Comparison of ENCODE assay signal across 27 cellular contexts in the genomic region with DNA sequence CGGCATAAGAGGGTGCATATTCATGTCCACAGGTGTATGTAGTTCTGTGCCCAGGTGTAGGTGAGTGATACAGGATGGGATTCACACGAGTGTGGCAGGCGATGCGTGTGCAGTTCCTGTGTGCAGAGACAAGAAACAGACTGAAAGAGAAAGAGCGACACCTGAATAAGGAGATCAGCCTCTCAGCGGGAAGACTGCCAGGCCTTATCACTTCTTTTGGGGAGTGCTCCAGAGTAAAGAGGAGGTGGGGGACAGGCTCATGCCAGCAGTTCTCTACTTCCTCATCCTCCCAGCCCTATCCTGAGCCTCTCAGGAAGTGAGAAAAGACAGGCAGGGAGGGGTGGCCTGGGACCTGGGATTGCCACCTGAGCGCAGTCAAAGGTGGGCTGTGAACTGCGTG. TPM values are rescaled to one million over a fixed set of nuclear protein-coding genes. Genes with fewer than 3 reads are reported as not detected.
DNase-seq lines count a peak whose midpoint lies in the region; ATAC-seq, FAIRE-seq and TF ChIP-seq lines count a peak whose summit lies in the region.
"Had no signal": no experiment of that assay in that cellular context is flagged by ENCODE, and none has a peak within 500 bp of the region (broad histone marks: within the 10 kb centered on the region; RNA-seq: fewer than 3 reads in every experiment).

No MANE protein-coding gene starts in this region.

- H3K9me3 ChIP-seq in heart right ventricle = no peaks in the 10 kb centered on the region
- H3K9me3 ChIP-seq in K562 (replicated peaks; ENCODE audit: control insufficient read depth, insufficient read depth, low read depth, low read length) = no peaks in the 10 kb centered on the region
- no peaks in the 10 kb centered on the region for H3K9me3 ChIP-seq in lower lobe of right lung
- no peaks in the 10 kb centered on the region for H3K9me3 ChIP-seq in small intestine (ENCODE audit: control insufficient read depth, low read depth)
- no peaks in the 10 kb centered on the region for H3K9me3 ChIP-seq in SJCRH30 (replicated peaks)

- H3K4me3 ChIP-seq in heart right ventricle = no peak overlapping the region
- H3K4me3 ChIP-seq in K562 = no peak overlapping the region
- H3K4me3 ChIP-seq in lower lobe of right lung = no peak overlapping the region
- H3K4me3 ChIP-seq in small intestine (ENCODE audit: low read depth in 1 of 2, low read length in 2 of 2) = no peak overlapping the region
- H3K4me3 ChIP-seq in SJCRH30 = no peak overlapping the region

- FAIRE-seq in K562 (lab: Jason Lieb, UNC) (peak; percentile 67), small intestine (lab: Jason Lieb, UNC) (no peak)
- FAIRE-seq: GM12891 had no signal

- peak overlapping the region in 6 of 10 donors; percentile 36 to 82 (median 72) for H3K27ac ChIP-seq in heart right ventricle
- no peak overlapping the region for H3K27ac ChIP-seq in K562 (ENCODE audit: extremely low read depth, low read depth, low read length)
- peak overlapping the region; percentile 28 for H3K27ac ChIP-seq in lower lobe of right lung
- peak overlapping the region in 1 of 2 donors; percentile 36 for H3K27ac ChIP-seq in small intestine (ENCODE audit: low read depth in 1 of 2, low read length in 1 of 2)
- H3K27ac ChIP-seq in SJCRH30 = no peak overlapping the region
- H3K27ac ChIP-seq: C4-2B had no signal

- H4K20me1 ChIP-seq in K562 (replicated peaks; ENCODE audit: control insufficient read depth, insufficient read depth, low read length) = no peaks in the 10 kb centered on the region

- BruUV-seq in K562 (replicated peaks; lab: Mats Ljungman, UMichigan) = no TSS peak

- TF ChIP-seq CTCF in heart right ventricle (IDR thresholded peaks at IDR 0.05) = no peak
- TF ChIP-seq CTCF in K562 (IDR thresholded peaks at IDR 0.05 in 2 of 3, conservative IDR thresholded peaks at IDR 0.05 in 1 of 3; ENCODE audit: insufficient read depth in 2 of 3, low read depth in 1 of 3, low read length in 3 of 3) = no peak
- TF ChIP-seq CTCF in lower lobe of right lung (IDR thresholded peaks at IDR 0.05) = no peak

- intact Hi-C loops in heart right ventricle (cut with DNase I) (no loop called here), left ventricle myocardium superior (cut with micrococcal nuclease) (no loop called here), K562 (cut with micrococcal nuclease) (no loop called here), lower lobe of right lung (cut with DNase I) (no loop called here)

- no peak for TF ChIP-seq RAD21 in K562 (CRISPR knock-in tag; conservative IDR thresholded peaks at IDR 0.05 in 1 of 2, IDR thresholded peaks at IDR 0.05 in 1 of 2)

- CTCF ChIA-PET in K562 (lab: Yijun Ruan, JAX; ENCODE audit: low intra/inter-chr PET ratio) = no interaction called here

- peak overlapping the region; percentile 12 to 28; a peak in 2 of 4 replicates for H3K9ac ChIP-seq in K562 (ENCODE audit: insufficient read depth in 1 of 2, low read depth in 2 of 2, low read length in 2 of 2)

- H3K4me3 Mint-ChIP-seq in stimulated activated memory B cell treated with anti-CD40 and anti-IgM and Interleukin-4, amounts not matched to agents 10 μg/mL and 1 μg/mL and 100 μg/mL, for 72 hours = no peak overlapping the region
- H3K4me3 Mint-ChIP-seq: CD8-positive, alpha-beta memory T cell; IgD-negative memory B cell had no signal

- H3K9me3 Mint-ChIP-seq in stimulated activated memory B cell treated with anti-CD40 and anti-IgM and Interleukin-4, amounts not matched to agents 10 μg/mL and 1 μg/mL and 100 μg/mL, for 72 hours = no peaks in the 10 kb centered on the region
- H3K9me3 Mint-ChIP-seq: CD8-positive, alpha-beta memory T cell; IgD-negative memory B cell had no signal

- H3K9me1 ChIP-seq in K562 (ENCODE audit: control insufficient read depth, insufficient read depth, low read length) = no peaks in the 10 kb centered on the region

- H3K27me3 ChIP-seq in heart right ventricle (no peaks in the 10 kb centered on the region), K562 (ENCODE audit: control insufficient read depth in 2 of 2, insufficient read depth in 2 of 2, low read length in 2 of 2) (no peaks in the 10 kb centered on the region), lower lobe of right lung (ENCODE audit: low read depth) (no peaks in the 10 kb centered on the region), small intestine (ENCODE audit: control insufficient read depth in 2 of 2, insufficient read depth in 2 of 2, low read length in 2 of 2) (no peaks in the 10 kb centered on the region), SJCRH30 (no peaks in the 10 kb centered on the region)

- peaks cover 2 to 33% (median 19%) of the 10 kb centered on the region in 9 donors for H3K4me1 ChIP-seq in heart right ventricle
- peaks cover 15 to 35% of the 10 kb centered on the region in 2 experiments for H3K4me1 ChIP-seq in K562 (replicated peaks in 1 of 2; ENCODE audit: control insufficient read depth in 2 of 2, insufficient read depth in 2 of 2, low read length in 2 of 2)
- peaks cover 11% of the 10 kb centered on the region for H3K4me1 ChIP-seq in lower lobe of right lung
- H3K4me1 ChIP-seq in small intestine (ENCODE audit: control insufficient read depth in 2 of 2, insufficient read depth in 1 of 2, low read depth in 1 of 2, low read length in 1 of 2) = no peaks in the 10 kb centered on the region
- H3K4me1 ChIP-seq in SJCRH30 = no peaks in the 10 kb centered on the region

- TF ChIP-seq POLR2A in K562 (conservative IDR thresholded peaks at IDR 0.05) = no peak

- no peaks in the 10 kb centered on the region for H3K4me1 Mint-ChIP-seq in stimulated activated memory B cell treated with anti-CD40 and anti-IgM and Interleukin-4, amounts not matched to agents 10 μg/mL and 1 μg/mL and 100 μg/mL, for 72 hours
- H3K4me1 Mint-ChIP-seq: CD8-positive, alpha-beta memory T cell; IgD-negative memory B cell had no signal

- no peaks in the 10 kb centered on the region for H3K36me3 ChIP-seq in heart right ventricle
- H3K36me3 ChIP-seq in K562 (ENCODE audit: control insufficient read depth, insufficient read depth, low read length) = peaks cover 3% of the 10 kb centered on the region; the same call in 1 of the 3 replicates
- no peaks in the 10 kb centered on the region for H3K36me3 ChIP-seq in lower lobe of right lung
- H3K36me3 ChIP-seq in small intestine (ENCODE audit: control insufficient read depth in 2 of 2, insufficient read depth in 2 of 2, low read length in 2 of 2) = no peaks in the 10 kb centered on the region
- peaks cover 5% of the 10 kb centered on the region; the same call in 1 of the 2 replicates for H3K36me3 ChIP-seq in SJCRH30

- no peak for TF ChIP-seq EP300 in K562 (IDR thresholded peaks at IDR 0.05; ENCODE audit: low read length)

- in situ Hi-C loops in K562 (cut with MboI) = no loop called here

- POLR2A ChIA-PET in K562 (lab: Yijun Ruan, JAX) = interaction anchor here (1.0 to 1.7 kb wide), 2 partner anchors 38 to 50 kb away, joined by 3 to 5 read pairs; no protein-coding TSS in a partner anchor

- ATAC-seq in heart right ventricle = no peak
- no peak for ATAC-seq in left ventricle myocardium superior
- ATAC-seq in K562 = peak; percentile 63
- no peak for ATAC-seq in lower lobe of right lung
- no peak for ATAC-seq in stimulated activated memory B cell treated with anti-CD40 and anti-IgM and Interleukin-4, amounts not matched to agents 10 μg/mL and 1 μg/mL and 100 μg/mL, for 72 hours

- no peak overlapping the region for H3K27ac Mint-ChIP-seq in stimulated activated memory B cell treated with anti-CD40 and anti-IgM and Interleukin-4, amounts not matched to agents 10 μg/mL and 1 μg/mL and 100 μg/mL, for 72 hours
- H3K27ac Mint-ChIP-seq: CD8-positive, alpha-beta memory T cell; IgD-negative memory B cell had no signal

- no peaks in the 10 kb centered on the region for H3K79me2 ChIP-seq in K562 (ENCODE audit: control insufficient read depth, insufficient read depth, low read length)

- 82 to 83% methylated on average over 8 of the region's 8 CpGs for WGBS in heart right ventricle, 2 donors
- WGBS in K562 (ENCODE audit: insufficient coverage, low coverage, missing lambda C conversion rate) = 32% methylated on average over 8 of the region's 8 CpGs
- 34 to 66% (median 59%) methylated on average over 8 of the region's 8 CpGs for WGBS in small intestine, 3 donors

- H3K27me3 Mint-ChIP-seq in stimulated activated memory B cell treated with anti-CD40 and anti-IgM and Interleukin-4, amounts not matched to agents 10 μg/mL and 1 μg/mL and 100 μg/mL, for 72 hours = peaks cover 18% of the 10 kb centered on the region

- no peaks in the 10 kb centered on the region for H3K36me3 Mint-ChIP-seq in stimulated activated memory B cell treated with anti-CD40 and anti-IgM and Interleukin-4, amounts not matched to agents 10 μg/mL and 1 μg/mL and 100 μg/mL, for 72 hours
- H3K36me3 Mint-ChIP-seq: CD8-positive, alpha-beta memory T cell had no signal

- peak overlapping the region; percentile 46; the same call in 1 of the 2 replicates for H3K4me2 ChIP-seq in K562 (ENCODE audit: insufficient read depth, low read length)

- DNase-seq in heart right ventricle = no peak
- DNase-seq in left ventricle myocardium superior = no peak
- peak in 2 of 4 experiments; percentile 42 to 49 for DNase-seq in K562 (ENCODE audit: extremely low read depth in 1 of 4, low spot score in 3 of 4)
- no peak for DNase-seq in lower lobe of right lung
- peak; percentile 45 for DNase-seq in small intestine
- DNase-seq in SJCRH30 = no peak
- DNase-seq in H4 (ENCODE audit: low spot score) = no peak
- DNase-seq: AML-193; Calu3; CD8-positive, alpha-beta memory T cell; DMS153; GOT3; Karpas-422; NCI-H1694 treated with DMSO at 0.1 percent for 48 hours; NCI-H2081 treated with DMSO at 0.1 percent for 48 hours; NCI-H2171 treated with DMSO at 0.1 percent for 48 hours; NCI-H446; NCI-H526; SHP77 had no signal

- peak overlapping the region; percentile 78 for H2AFZ ChIP-seq in K562 (ENCODE audit: low read depth, low read length)

RNA-seq across cellular contexts. Expression of a gene that starts 2.8 kb away (rescaled TPM):
- not detected for total RNA-seq in heart right ventricle
- polyA plus RNA-seq in heart right ventricle = not detected
- not detected for total RNA-seq in left ventricle myocardium superior
- total RNA-seq in K562 (2011; cell fraction: chromatin; rRNA removed; ENCODE audit: low replicate concordance) = not detected in 2 replicates
- 0.17 TPM in 1 of 2 replicates, not detected in the other for total RNA-seq in K562 (2011; cell fraction: nucleolus; rRNA removed)
- total RNA-seq in K562 (2011; cell fraction: nucleoplasm; rRNA removed) = not detected in 2 replicates
- total RNA-seq in K562 (2014; rRNA removed) = not detected in 2 replicates
- total RNA-seq in K562 (2014; rRNA removed; fragmentation: Illumina TruSeq; extraction: Trizol) = not detected in 2 replicates
- total RNA-seq in K562 (2015; rRNA removed; fragmentation: Illumina TruSeq; extraction: Trizol) = not detected in 2 replicates
- not detected in 2 replicates for total RNA-seq in K562 (2021)
- not detected in 2 replicates for polyA plus RNA-seq in K562 (2011; rRNA removed)
- polyA plus RNA-seq in K562 (2011; cell fraction: cytosol; rRNA removed) = 0.06 TPM in 1 of 2 replicates, not detected in the other
- not detected in 2 replicates for polyA plus RNA-seq in K562 (2011; cell fraction: nucleus; rRNA removed)
- polyA plus RNA-seq in K562 (2012) = not detected in 2 replicates
- polyA plus RNA-seq in K562 (2014; fragmentation: Illumina TruSeq; extraction: Trizol) = not detected in 2 replicates
- not detected for polyA plus RNA-seq in K562 (2014; fragmentation: Nextera tagmentation; extraction: Ambion mirVana)
- polyA plus RNA-seq in K562 (2014; rRNA removed) = not detected in 2 replicates
- not detected in 2 replicates for polyA minus RNA-seq in K562 (2011; rRNA and poly(A)+ RNA removed)
- not detected in 2 replicates for polyA minus RNA-seq in K562 (2011; cell fraction: cytosol; rRNA and poly(A)+ RNA removed)
- not detected in 2 replicates for polyA minus RNA-seq in K562 (2011; cell fraction: nucleus; rRNA and poly(A)+ RNA removed)
- not detected for total RNA-seq in lower lobe of right lung
- polyA plus RNA-seq in small intestine = not detected
- total RNA-seq in SJCRH30 (2014; rRNA removed; shearing (Covaris generic)) = not detected in 2 replicates
- not detected in 2 replicates for total RNA-seq in H4 (2014; rRNA removed; shearing (Covaris generic))
- total RNA-seq: A172; Calu3; CD8-positive, alpha-beta memory T cell; G401; M059J had no signal
- polyA plus RNA-seq: AG04450; CD8-positive, alpha-beta memory T cell; IgD-negative memory B cell had no signal

RNA-seq across cellular contexts. Expression of a gene that starts 10.1 kb away (rescaled TPM):
- total RNA-seq in heart right ventricle = 100 to 1,000 TPM; 111 to 141 (median 122) TPM
- 100 to 1,000 TPM in 1 of 2 donors, 10 to 100 TPM in 1; 35.6 to 206 TPM for polyA plus RNA-seq in heart right ventricle
- total RNA-seq in left ventricle myocardium superior = 111 TPM
- total RNA-seq in K562 (2011; cell fraction: chromatin; rRNA removed; ENCODE audit: low replicate concordance) = 49.0 and 108 TPM in 2 replicates
- 166 and 172 TPM in 2 replicates for total RNA-seq in K562 (2011; cell fraction: nucleolus; rRNA removed)
- total RNA-seq in K562 (2011; cell fraction: nucleoplasm; rRNA removed) = 110 and 115 TPM in 2 replicates
- total RNA-seq in K562 (2014; rRNA removed) = 279 and 297 TPM in 2 replicates
- 204 and 223 TPM in 2 replicates for total RNA-seq in K562 (2014; rRNA removed; fragmentation: Illumina TruSeq; extraction: Trizol)
- total RNA-seq in K562 (2015; rRNA removed; fragmentation: Illumina TruSeq; extraction: Trizol) = 210 and 212 TPM in 2 replicates
- total RNA-seq in K562 (2021) = 198 and 218 TPM in 2 replicates
- polyA plus RNA-seq in K562 (2011; rRNA removed) = 273 and 285 TPM in 2 replicates
- polyA plus RNA-seq in K562 (2011; cell fraction: cytosol; rRNA removed) = 421 and 454 TPM in 2 replicates
- polyA plus RNA-seq in K562 (2011; cell fraction: nucleus; rRNA removed) = 100 and 125 TPM in 2 replicates
- polyA plus RNA-seq in K562 (2012) = 194 and 217 TPM in 2 replicates
- 194 and 201 TPM in 2 replicates for polyA plus RNA-seq in K562 (2014; fragmentation: Illumina TruSeq; extraction: Trizol)
- polyA plus RNA-seq in K562 (2014; fragmentation: Nextera tagmentation; extraction: Ambion mirVana) = 1,000 to 10,000 TPM; 1,679 to 1,870 TPM
- polyA plus RNA-seq in K562 (2014; rRNA removed) = 249 and 269 TPM in 2 replicates
- polyA minus RNA-seq in K562 (2011; rRNA and poly(A)+ RNA removed) = 242 and 304 TPM in 2 replicates
- polyA minus RNA-seq in K562 (2011; cell fraction: cytosol; rRNA and poly(A)+ RNA removed) = 130 and 188 TPM in 2 replicates
- 61.7 and 82.4 TPM in 2 replicates for polyA minus RNA-seq in K562 (2011; cell fraction: nucleus; rRNA and poly(A)+ RNA removed)
- 71.5 TPM for total RNA-seq in lower lobe of right lung
- 100 to 1,000 TPM in 1 of 3 donors, 10 to 100 TPM in 2; 84.0 to 166 (median 87.7) TPM for polyA plus RNA-seq in small intestine
- total RNA-seq in SJCRH30 (2014; rRNA removed; shearing (Covaris generic)) = 224 and 242 TPM in 2 replicates
- 444 and 478 TPM in 2 replicates for total RNA-seq in H4 (2014; rRNA removed; shearing (Covaris generic))

RNA-seq across cellular contexts. Expression of a gene that starts 12.5 kb away (rescaled TPM):
- total RNA-seq in heart right ventricle = 1 to 10 TPM in 7 of 10 donors, under 1 TPM in 3; 0.57 to 4.4 (median 1.3) TPM
- polyA plus RNA-seq in heart right ventricle = 1 to 10 TPM; 1.9 to 9.1 TPM
- 2.0 TPM for total RNA-seq in left ventricle myocardium superior
- total RNA-seq in K562 (2011; cell fraction: chromatin; rRNA removed; ENCODE audit: low replicate concordance) = 31.5 and 72.4 TPM in 2 replicates
- total RNA-seq in K562 (2011; cell fraction: nucleolus; rRNA removed) = 45.5 and 46.5 TPM in 2 replicates
- total RNA-seq in K562 (2011; cell fraction: nucleoplasm; rRNA removed) = 33.9 and 37.3 TPM in 2 replicates
- 4.9 and 6.6 TPM in 2 replicates for total RNA-seq in K562 (2014; rRNA removed)
- total RNA-seq in K562 (2014; rRNA removed; fragmentation: Illumina TruSeq; extraction: Trizol) = 2.4 and 3.0 TPM in 2 replicates
- total RNA-seq in K562 (2015; rRNA removed; fragmentation: Illumina TruSeq; extraction: Trizol) = 3.6 and 4.0 TPM in 2 replicates
- 11.1 and 12.8 TPM in 2 replicates for total RNA-seq in K562 (2021)
- polyA plus RNA-seq in K562 (2011; rRNA removed) = 6.5 and 11.1 TPM in 2 replicates
- polyA plus RNA-seq in K562 (2011; cell fraction: cytosol; rRNA removed) = 10.1 and 17.2 TPM in 2 replicates
- 66.1 and 112 TPM in 2 replicates for polyA plus RNA-seq in K562 (2011; cell fraction: nucleus; rRNA removed)
- 7.5 and 9.6 TPM in 2 replicates for polyA plus RNA-seq in K562 (2012)
- 8.1 and 9.2 TPM in 2 replicates for polyA plus RNA-seq in K562 (2014; fragmentation: Illumina TruSeq; extraction: Trizol)
- under 1 TPM; 0.04 to 0.10 TPM for polyA plus RNA-seq in K562 (2014; fragmentation: Nextera tagmentation; extraction: Ambion mirVana)
- 15.5 and 16.2 TPM in 2 replicates for polyA plus RNA-seq in K562 (2014; rRNA removed)
- 3.6 and 5.3 TPM in 2 replicates for polyA minus RNA-seq in K562 (2011; rRNA and poly(A)+ RNA removed)
- 4.9 and 7.6 TPM in 2 replicates for polyA minus RNA-seq in K562 (2011; cell fraction: cytosol; rRNA and poly(A)+ RNA removed)
- 8.7 and 10.5 TPM in 2 replicates for polyA minus RNA-seq in K562 (2011; cell fraction: nucleus; rRNA and poly(A)+ RNA removed)
- total RNA-seq in lower lobe of right lung = 5.6 TPM
- polyA plus RNA-seq in small intestine = 1 to 10 TPM in 1 of 3 donors, under 1 TPM in 2; 0.22 to 4.2 (median 0.81) TPM
- total RNA-seq in SJCRH30 (2014; rRNA removed; shearing (Covaris generic)) = 8.3 and 9.6 TPM in 2 replicates
- total RNA-seq in H4 (2014; rRNA removed; shearing (Covaris generic)) = 2.9 and 3.3 TPM in 2 replicates

RNA-seq across cellular contexts. Expression of a gene that starts 34.9 kb away (rescaled TPM):
- total RNA-seq in heart right ventricle (1 to 10 TPM; 3.2 to 6.2 (median 4.8) TPM), left ventricle myocardium superior (6.2 TPM), K562 (2014; rRNA removed) (17.0 and 18.7 TPM in 2 replicates), K562 (2014; rRNA removed; fragmentation: Illumina TruSeq; extraction: Trizol) (11.1 and 12.9 TPM in 2 replicates), K562 (2015; rRNA removed; fragmentation: Illumina TruSeq; extraction: Trizol) (11.8 and 14.8 TPM in 2 replicates), K562 (2021) (15.9 and 16.1 TPM in 2 replicates), lower lobe of right lung (9.8 TPM)
- polyA plus RNA-seq in heart right ventricle (1 to 10 TPM; 3.2 to 6.7 TPM), K562 (2011; rRNA removed) (20.4 and 23.1 TPM in 2 replicates), K562 (2014; fragmentation: Illumina TruSeq; extraction: Trizol) (22.0 and 26.3 TPM in 2 replicates), K562 (2014; fragmentation: Nextera tagmentation; extraction: Ambion mirVana) (1 to 10 TPM; 2.2 to 3.0 TPM), K562 (2014; rRNA removed) (22.4 and 24.3 TPM in 2 replicates), small intestine (1 to 10 TPM; 4.9 to 9.2 (median 6.5) TPM)
- 17.1 and 22.1 TPM in 2 replicates for total RNA-seq in K562 (2011; cell fraction: chromatin; rRNA removed; ENCODE audit: low replicate concordance)
- total RNA-seq in K562 (2011; cell fraction: nucleolus; rRNA removed) = 11.1 and 12.5 TPM in 2 replicates
- 12.4 and 13.6 TPM in 2 replicates for total RNA-seq in K562 (2011; cell fraction: nucleoplasm; rRNA removed)
- 24.5 and 29.4 TPM in 2 replicates for polyA plus RNA-seq in K562 (2011; cell fraction: cytosol; rRNA removed)
- polyA plus RNA-seq in K562 (2011; cell fraction: nucleus; rRNA removed) = 21.8 and 24.5 TPM in 2 replicates
- polyA plus RNA-seq in K562 (2012) = 11.8 and 23.7 TPM in 2 replicates
- polyA minus RNA-seq in K562 (2011; rRNA and poly(A)+ RNA removed) = 28.0 and 29.8 TPM in 2 replicates
- polyA minus RNA-seq in K562 (2011; cell fraction: cytosol; rRNA and poly(A)+ RNA removed) = 9.7 and 11.8 TPM in 2 replicates
- polyA minus RNA-seq in K562 (2011; cell fraction: nucleus; rRNA and poly(A)+ RNA removed) = 5.3 and 7.0 TPM in 2 replicates
- 11.9 and 13.5 TPM in 2 replicates for total RNA-seq in SJCRH30 (2014; rRNA removed; shearing (Covaris generic))
- total RNA-seq in H4 (2014; rRNA removed; shearing (Covaris generic)) = 6.9 and 15.1 TPM in 2 replicates

RNA-seq across cellular contexts. Expression of a gene that starts 50.1 kb away (rescaled TPM):
- total RNA-seq in heart right ventricle = 10 to 100 TPM; 60.2 to 79.7 (median 68.0) TPM
- 100 to 1,000 TPM in 1 of 2 donors, 10 to 100 TPM in 1; 35.7 to 119 TPM for polyA plus RNA-seq in heart right ventricle
- 78.4 TPM for total RNA-seq in left ventricle myocardium superior
- total RNA-seq in K562 (2011; cell fraction: chromatin; rRNA removed; ENCODE audit: low replicate concordance) = 555 and 556 TPM in 2 replicates
- 273 and 282 TPM in 2 replicates for total RNA-seq in K562 (2011; cell fraction: nucleolus; rRNA removed)
- total RNA-seq in K562 (2011; cell fraction: nucleoplasm; rRNA removed) = 463 and 596 TPM in 2 replicates
- 121 and 145 TPM in 2 replicates for total RNA-seq in K562 (2014; rRNA removed)
- 110 and 123 TPM in 2 replicates for total RNA-seq in K562 (2014; rRNA removed; fragmentation: Illumina TruSeq; extraction: Trizol)
- total RNA-seq in K562 (2015; rRNA removed; fragmentation: Illumina TruSeq; extraction: Trizol) = 141 and 147 TPM in 2 replicates
- 151 and 163 TPM in 2 replicates for total RNA-seq in K562 (2021)
- polyA plus RNA-seq in K562 (2011; rRNA removed) = 129 and 157 TPM in 2 replicates
- polyA plus RNA-seq in K562 (2011; cell fraction: cytosol; rRNA removed) = 70.8 and 83.1 TPM in 2 replicates
- 696 and 714 TPM in 2 replicates for polyA plus RNA-seq in K562 (2011; cell fraction: nucleus; rRNA removed)
- 121 and 135 TPM in 2 replicates for polyA plus RNA-seq in K562 (2012)
- polyA plus RNA-seq in K562 (2014; fragmentation: Illumina TruSeq; extraction: Trizol) = 180 and 196 TPM in 2 replicates
- polyA plus RNA-seq in K562 (2014; fragmentation: Nextera tagmentation; extraction: Ambion mirVana) = 1 to 10 TPM; 5.0 TPM
- 156 and 184 TPM in 2 replicates for polyA plus RNA-seq in K562 (2014; rRNA removed)
- polyA minus RNA-seq in K562 (2011; rRNA and poly(A)+ RNA removed) = 147 and 171 TPM in 2 replicates
- polyA minus RNA-seq in K562 (2011; cell fraction: cytosol; rRNA and poly(A)+ RNA removed) = 77.6 and 81.5 TPM in 2 replicates
- polyA minus RNA-seq in K562 (2011; cell fraction: nucleus; rRNA and poly(A)+ RNA removed) = 198 and 296 TPM in 2 replicates
- 163 TPM for total RNA-seq in lower lobe of right lung
- 10 to 100 TPM; 53.8 to 93.9 (median 75.4) TPM for polyA plus RNA-seq in small intestine
- 143 and 164 TPM in 2 replicates for total RNA-seq in SJCRH30 (2014; rRNA removed; shearing (Covaris generic))
- 37.3 and 43.9 TPM in 2 replicates for total RNA-seq in H4 (2014; rRNA removed; shearing (Covaris generic))

Comparison
In these comparisons a context has a peak if more than half of its experiments do, and no peak if none do; other contexts are left out.
1. H3K27ac ChIP-seq: peak in heart right ventricle (6 of 10) and lower lobe of right lung (single experiment); none in K562 (single experiment) and SJCRH30 (single experiment).